ENCODE assay signal across 14 cellular contexts in genomic region chr10:11435621-11436020, GRCh38.
"Had no signal": no experiment of that assay in that cellular context is flagged by ENCODE, and none has a peak within 500 bp of the region (broad histone marks: within the 10 kb centered on the region; RNA-seq: fewer than 3 reads in every experiment).

No MANE protein-coding gene starts in this region.

- H3K36me3 Mint-ChIP-seq: naive thymus-derived CD8-positive, alpha-beta T cell had no signal

- H3K9me3 Mint-ChIP-seq: T-helper 2 cell treated with Interferon-gamma antibody and Interleukin-4, amounts not matched to agents 5 μg/mL and 100 μg/mL, for 36 hours had no signal

- H3K36me3 ChIP-seq: tibial nerve had no signal

- H3K27ac ChIP-seq: tibial nerve had no signal

- H3K4me1 ChIP-seq: tibial nerve had no signal

- H3K27ac Mint-ChIP-seq: activated CD4-positive, alpha-beta T cell treated with anti-CD3 and anti-CD28 coated beads, Interleukin-2, amount 10 ng/mL, durations not matched to agents 24 days and 14 days; activated CD8-positive, alpha-beta T cell treated with anti-CD3 and anti-CD28 coated beads, Interleukin-2, amount 10 ng/mL, durations not matched to agents 7 days and 5 days; stimulated activated naive B cell treated with anti-CD40 and anti-IgM and Interleukin-4, amounts not matched to agents 10 μg/mL and 1 μg/mL and 100 μg/mL, for 72 hours; T-helper 2 cell treated with Interferon-gamma antibody and Interleukin-4, amounts not matched to agents 5 μg/mL and 100 μg/mL, for 36 hours had no signal

- H3K4me3 Mint-ChIP-seq: activated CD4-positive, alpha-beta T cell treated with anti-CD3 and anti-CD28 coated beads, Interleukin-2, amount 10 ng/mL, durations not matched to agents 24 days and 14 days; activated CD8-positive, alpha-beta T cell treated with anti-CD3 and anti-CD28 coated beads, Interleukin-2, amount 10 ng/mL, durations not matched to agents 7 days and 5 days; naive thymus-derived CD8-positive, alpha-beta T cell; stimulated activated naive B cell treated with anti-CD40 and anti-IgM and Interleukin-4, amounts not matched to agents 10 μg/mL and 1 μg/mL and 100 μg/mL, for 72 hours; T-helper 2 cell treated with Interferon-gamma antibody and Interleukin-4, amounts not matched to agents 5 μg/mL and 100 μg/mL, for 36 hours had no signal

- H3K27me3 ChIP-seq: tibial nerve had no signal

- H3K9me3 ChIP-seq: tibial nerve had no signal

- DNase-seq: activated CD4-positive, alpha-beta T cell treated with anti-CD3 and anti-CD28 coated beads, Interleukin-2, amount 10 ng/mL, durations not matched to agents 24 days and 14 days; activated CD4-positive, CD25-positive, alpha-beta regulatory T cell; activated CD8-positive, alpha-beta T cell treated with anti-CD3 and anti-CD28 coated beads, Interleukin-2, amount 10 ng/mL, durations not matched to agents 7 days and 5 days; activated naive CD4-positive, alpha-beta T cell; activated T-cell treated with anti-CD3 and anti-CD28 coated beads for 4 hours; anterior cingulate cortex; erythroblast; left ventricle myocardium superior; mesenchymal stem cell; naive thymus-derived CD8-positive, alpha-beta T cell; stimulated activated CD4-positive, alpha-beta T cell treated with anti-CD3 and anti-CD28 coated beads, Interleukin-4, amount 100 ng/mL, for 1 hour; stimulated activated naive B cell treated with anti-CD40 and anti-IgM and Interleukin-4, amounts not matched to agents 10 μg/mL and 1 μg/mL and 100 μg/mL, for 72 hours had no signal

- ATAC-seq: activated CD8-positive, alpha-beta T cell treated with anti-CD3 and anti-CD28 coated beads, Interleukin-2, amount 10 ng/mL, durations not matched to agents 7 days and 5 days; left ventricle myocardium superior; naive thymus-derived CD8-positive, alpha-beta T cell; stimulated activated naive B cell treated with anti-CD40 and anti-IgM and Interleukin-4, amounts not matched to agents 10 μg/mL and 1 μg/mL and 100 μg/mL, for 72 hours had no signal

- H3K4me3 ChIP-seq: tibial nerve had no signal

- H3K27me3 Mint-ChIP-seq: naive thymus-derived CD8-positive, alpha-beta T cell; stimulated activated naive B cell treated with anti-CD40 and anti-IgM and Interleukin-4, amounts not matched to agents 10 μg/mL and 1 μg/mL and 100 μg/mL, for 72 hours had no signal
